Comparison of ENCODE assay signal across 8 cellular contexts in the genomic region with DNA sequence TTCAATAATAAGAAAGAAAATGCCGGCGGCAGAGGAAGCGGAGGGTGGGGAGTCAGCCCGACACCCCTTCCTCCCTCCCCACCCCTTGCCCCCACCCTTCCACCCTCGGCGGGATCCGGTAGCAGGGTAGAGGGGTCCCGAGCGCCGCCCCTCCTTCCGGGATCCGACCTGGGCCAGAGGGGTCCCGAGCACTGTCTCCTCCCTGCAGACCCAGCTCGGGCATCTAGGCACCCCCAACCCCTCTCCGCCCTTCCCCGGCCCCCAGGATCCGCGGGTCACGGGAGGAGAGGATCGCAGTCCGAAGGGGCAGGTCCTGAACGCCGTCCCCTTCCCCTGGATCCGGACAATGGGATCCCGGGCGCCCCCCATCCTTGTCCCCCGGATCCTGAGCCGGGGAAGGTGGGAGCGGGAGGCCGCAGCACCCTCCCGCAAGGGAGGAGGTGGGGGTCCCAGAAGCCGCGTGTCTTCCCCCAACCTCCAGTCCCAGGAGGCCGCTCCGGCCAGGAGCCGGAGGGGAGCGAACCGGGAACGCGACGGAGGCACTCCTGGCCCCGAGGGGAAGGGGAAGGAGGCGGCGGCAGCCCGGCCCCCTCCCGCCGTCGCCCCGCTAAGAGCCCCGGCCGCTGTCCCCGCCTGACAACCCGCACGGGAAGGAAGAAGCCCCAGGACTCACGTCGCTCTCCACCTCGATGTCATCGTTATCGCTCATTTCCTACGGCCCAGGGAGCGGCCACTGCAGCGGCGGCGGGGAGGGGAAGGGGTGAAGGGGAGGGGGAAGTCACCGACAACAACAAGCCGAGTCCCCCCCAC. TPM values are rescaled to one million over a fixed set of nuclear protein-coding genes. Genes with fewer than 3 reads are reported as not detected.
DNase-seq lines count a peak whose midpoint lies in the region; ATAC-seq and TF ChIP-seq lines count a peak whose summit lies in the region.

No MANE protein-coding gene starts in this region.

- TF ChIP-seq CTCF in esophagus muscularis mucosa (IDR thresholded peaks at IDR 0.05): no peak
- no peak for TF ChIP-seq CTCF in neural progenitor cell (IDR thresholded peaks at IDR 0.05)
- no peak for TF ChIP-seq CTCF in thyroid gland (IDR thresholded peaks at IDR 0.05)

- peaks cover 7% of the 10 kb centered on the region for H3K27me3 Mint-ChIP-seq in neural progenitor cell (ENCODE audit: insufficient read depth, low read depth)

- no peak for TF ChIP-seq POLR2A in esophagus muscularis mucosa (IDR thresholded peaks at IDR 0.05; ENCODE audit: low read depth)
- no peak for TF ChIP-seq POLR2A in thyroid gland (IDR thresholded peaks at IDR 0.05)

- no peak for TF ChIP-seq EP300 in esophagus muscularis mucosa (IDR thresholded peaks at IDR 0.05)

- H4K20me1 ChIP-seq in neural progenitor cell (ENCODE audit: low read depth): peaks cover 4% of the 10 kb centered on the region

- H3K4me1 Mint-ChIP-seq in neural progenitor cell: peaks cover 13% of the 10 kb centered on the region

- H3K9ac ChIP-seq in neural progenitor cell: peak overlapping the region; percentile 74

- no peaks in the 10 kb centered on the region for H3K9me3 Mint-ChIP-seq in neural progenitor cell

- peak; percentile 2 for ATAC-seq in GM18909 (IDR thresholded peaks at IDR 0.05; ENCODE audit: poor library complexity, unreplicated experiment)
- ATAC-seq in HG03571 (IDR thresholded peaks at IDR 0.05; ENCODE audit: unreplicated experiment): no peak

- H3K36me3 Mint-ChIP-seq in neural progenitor cell: peaks cover 2% of the 10 kb centered on the region

- peak overlapping the region; percentile 93 for H3K4me2 ChIP-seq in neural progenitor cell

- intact Hi-C loops in esophagus muscularis mucosa (cut with DNase I) (loop anchor here (5.0 kb wide), 1 partner anchor 115 kb away; the partner anchor contains the start of gene FNTB), thyroid gland (cut with DNase I) (no loop called here)

- peaks cover 36% of the 10 kb centered on the region for H3K79me2 ChIP-seq in neural progenitor cell (ENCODE audit: low read depth)

- H3K9me3 ChIP-seq in esophagus muscularis mucosa: no peaks in the 10 kb centered on the region
- H3K9me3 ChIP-seq in neural progenitor cell (ENCODE audit: low read depth): no peaks in the 10 kb centered on the region
- no peaks in the 10 kb centered on the region for H3K9me3 ChIP-seq in thyroid gland

- H3K27ac ChIP-seq in esophagus muscularis mucosa (replicated peaks in 1 of 4): peak overlapping the region; percentile 89 to 94 (median 92)
- H3K27ac ChIP-seq in neural progenitor cell: peak overlapping the region; percentile 59
- peak overlapping the region; percentile 80 to 85 (median 85) for H3K27ac ChIP-seq in thyroid gland

- no peaks in the 10 kb centered on the region for H3K27me3 ChIP-seq in esophagus muscularis mucosa
- peaks cover 13% of the 10 kb centered on the region for H3K27me3 ChIP-seq in neural progenitor cell
- H3K27me3 ChIP-seq in thyroid gland: no peaks in the 10 kb centered on the region

- H3K4me3 ChIP-seq in esophagus muscularis mucosa (peak overlapping the region; percentile 92 to 98 (median 94)), neural progenitor cell (peak overlapping the region; percentile 92), thyroid gland (replicated peaks in 1 of 3) (peak overlapping the region; percentile 70 to 87 (median 86))

- DNase-seq in HuH-7 (ENCODE audit: low spot score): peak; percentile 12
- peak; percentile 27 for DNase-seq in activated T-cell treated with anti-CD3 and anti-CD28 coated beads for 4 hours
- DNase-seq in esophagus muscularis mucosa (ENCODE audit: extremely low spot score): no peak
- DNase-seq in neural progenitor cell (ENCODE audit: low spot score): peak; percentile 65
- DNase-seq in thyroid gland: peak in 1 of 2 donors; percentile 12
- DNase-seq in medulla oblongata (ENCODE audit: extremely low spot score): no peak

- H3K4me1 ChIP-seq in esophagus muscularis mucosa: peaks cover 49 to 57% (median 53%) of the 10 kb centered on the region in 4 donors
- peaks cover 7% of the 10 kb centered on the region for H3K4me1 ChIP-seq in neural progenitor cell
- H3K4me1 ChIP-seq in thyroid gland: peaks cover 23 to 31% of the 10 kb centered on the region in 2 donors

- H2AFZ ChIP-seq in neural progenitor cell (replicated peaks): peak overlapping the region; percentile 9

- H3K27ac Mint-ChIP-seq in neural progenitor cell: peak overlapping the region; percentile 84

- H3K36me3 ChIP-seq in esophagus muscularis mucosa: peaks cover 0 to 11% (median 0%) of the 10 kb centered on the region in 4 donors
- H3K36me3 ChIP-seq in neural progenitor cell: no peaks in the 10 kb centered on the region
- H3K36me3 ChIP-seq in thyroid gland: no peaks in the 10 kb centered on the region

- peak overlapping the region; percentile 96 for H3K4me3 Mint-ChIP-seq in neural progenitor cell

- no peaks in the 10 kb centered on the region for H3F3A ChIP-seq in neural progenitor cell (ENCODE audit: low read depth)

- WGBS in esophagus muscularis mucosa: under 1% methylated on average over 27 of the region's 66 CpGs
- 0 to 1% methylated on average over 18 to 19 of the region's 66 CpGs for whole genome bisulfite sequencing in thyroid gland, 2 donors

RNA-seq across cellular contexts. Expression of gene MAX, which starts 0.5 kb away (rescaled TPM):
- total RNA-seq in esophagus muscularis mucosa (10 to 100 TPM; 69.3 to 88.0 (median 77.4) TPM), neural progenitor cell (ENCODE audit: low replicate concordance) (21.4 and 22.2 TPM in 2 replicates), thyroid gland (10 to 100 TPM; 56.7 to 71.4 (median 63.3) TPM)

Comparison
In these comparisons a context has a peak if more than half of its experiments do, and no peak if none do; other contexts are left out.
1. DNase-seq: peak in HuH-7 (single experiment), activated T-cell treated with anti-CD3 and anti-CD28 coated beads for 4 hours (single experiment) and neural progenitor cell (single experiment); none in esophagus muscularis mucosa (single experiment) and medulla oblongata (single experiment).
2. Peak in every context shown above with its lines, with median percentiles within 50 percentile points of each other: H3K27ac ChIP-seq and H3K4me3 ChIP-seq.